In genomic region chr16:22764662-22765302, GRCh38 we compare ENCODE assay signal across 27 cellular contexts. TPM values are rescaled to one million over a fixed set of nuclear protein-coding genes. Genes with fewer than 3 reads are reported as not detected.
A peak's percentile ranks its signal among the peaks of the same experiment; 100 is the strongest.
DNase-seq lines count a peak whose midpoint lies in the region; ATAC-seq and TF ChIP-seq lines count a peak whose summit lies in the region.
"Had no signal": no experiment of that assay in that cellular context is flagged by ENCODE, and none has a peak within 500 bp of the region (broad histone marks: within the 10 kb centered on the region; RNA-seq: fewer than 3 reads in every experiment).

No MANE protein-coding gene starts in this region.

- no peak overlapping the region for H3K4ac ChIP-seq in neuronal stem cell (ENCODE audit: low read length)

- H2BK15ac ChIP-seq in neuronal stem cell (ENCODE audit: low read length) = no peak overlapping the region

- H2AFZ ChIP-seq in neuronal stem cell (ENCODE audit: low read length) = peak overlapping the region; percentile 35

- TF ChIP-seq CTCF in esophagus muscularis mucosa (IDR thresholded peaks at IDR 0.05) (no peak), uterus (IDR thresholded peaks at IDR 0.05) (no peak)

- H3K27ac ChIP-seq in esophagus muscularis mucosa (replicated peaks in 1 of 4) (peak overlapping the region; percentile 28 to 73 (median 60)), neuronal stem cell (replicated peaks; ENCODE audit: low read length) (no peak overlapping the region), uterus (peak overlapping the region; percentile 52 to 56)
- H3K27ac ChIP-seq: 22Rv1, body of pancreas, pancreas, right lobe of liver, suprapubic skin had no signal

- H3K9ac ChIP-seq in neuronal stem cell (ENCODE audit: low read depth, low read length, poor library complexity) = no peak overlapping the region

- TF ChIP-seq POLR2A in esophagus muscularis mucosa (IDR thresholded peaks at IDR 0.05; ENCODE audit: low read depth) (no peak), uterus (IDR thresholded peaks at IDR 0.05) (no peak)

- no peaks in the 10 kb centered on the region for H3K79me1 ChIP-seq in neuronal stem cell (ENCODE audit: low read depth, low read length)

- no peak overlapping the region for H2BK5ac ChIP-seq in neuronal stem cell (ENCODE audit: low read length)

- intact Hi-C loops in esophagus muscularis mucosa (cut with DNase I) = no loop called here
- intact Hi-C loops in uterus (cut with DNase I; ENCODE audit: low total_unique reads) = no loop called here

- no peak overlapping the region for H2BK120ac ChIP-seq in neuronal stem cell (ENCODE audit: low read depth, low read length)

- H3K9me3 ChIP-seq in esophagus muscularis mucosa (no peaks in the 10 kb centered on the region), neuronal stem cell (replicated peaks in 1 of 2; ENCODE audit: control insufficient read depth in 2 of 2, insufficient read depth in 1 of 2, low read depth in 1 of 2, low read length in 2 of 2) (no peaks in the 10 kb centered on the region), uterus (no peaks in the 10 kb centered on the region)
- H3K9me3 ChIP-seq: body of pancreas, pancreas, right lobe of liver, suprapubic skin had no signal

- no peak for ATAC-seq in HG03039 (IDR thresholded peaks at IDR 0.05; ENCODE audit: unreplicated experiment)
- ATAC-seq: activated T-cell treated with anti-CD3 and anti-CD28 coated beads, Interleukin-2, amount 50 U/mL, for 4 hours; body of pancreas; natural killer cell treated with Interleukin-12 subunit alpha and Interleukin-12 subunit beta and Interleukin-15 and Interleukin-18, amount 100 ng/mL, for 72 hours; pancreas; right lobe of liver; stimulated activated memory B cell treated with anti-CD40 and anti-IgM and Interleukin-4, amounts not matched to agents 10 μg/mL and 1 μg/mL and 100 μg/mL, for 72 hours had no signal

- H3K4me3 ChIP-seq in esophagus muscularis mucosa = no peak overlapping the region
- H3K4me3 ChIP-seq in neuronal stem cell (ENCODE audit: low read length in 2 of 2) = no peak overlapping the region
- no peak overlapping the region for H3K4me3 ChIP-seq in uterus
- H3K4me3 ChIP-seq: body of pancreas, pancreas, right lobe of liver, suprapubic skin had no signal

- no peak overlapping the region for H3K14ac ChIP-seq in neuronal stem cell (ENCODE audit: low read length)

- H3K27me3 ChIP-seq in esophagus muscularis mucosa = no peaks in the 10 kb centered on the region
- H3K27me3 ChIP-seq in neuronal stem cell (ENCODE audit: control insufficient read depth in 3 of 3, insufficient read depth in 3 of 3, low read depth in 1 of 3, low read length in 3 of 3) = no peaks in the 10 kb centered on the region
- no peaks in the 10 kb centered on the region for H3K27me3 ChIP-seq in uterus
- H3K27me3 ChIP-seq: body of pancreas, right lobe of liver, suprapubic skin had no signal

- H3K36me3 ChIP-seq in esophagus muscularis mucosa (no peaks in the 10 kb centered on the region), neuronal stem cell (replicated peaks in 1 of 2; ENCODE audit: control insufficient read depth in 2 of 2, insufficient read depth in 2 of 2, low read length in 2 of 2) (no peaks in the 10 kb centered on the region), uterus (no peaks in the 10 kb centered on the region)
- H3K36me3 ChIP-seq: pancreas, right lobe of liver, suprapubic skin had no signal

- no peak overlapping the region for H3K23ac ChIP-seq in neuronal stem cell (ENCODE audit: low read depth, low read length, poor library complexity)

- no peak overlapping the region for H3K18ac ChIP-seq in neuronal stem cell (ENCODE audit: low read length)

- H2BK12ac ChIP-seq in neuronal stem cell (ENCODE audit: low read length) = no peak overlapping the region

- WGBS in esophagus muscularis mucosa = 33% methylated on average over 9 of the region's 9 CpGs
- no CpG with 5 or more reads among the region's 9 CpGs for WGBS in neuronal stem cell (ENCODE audit: extremely low coverage in 2 of 2, insufficient read length in 2 of 2, insufficient replicate concordance in 1 of 2), 2 donors

- H2AK5ac ChIP-seq in neuronal stem cell (ENCODE audit: low read depth, low read length) = no peak overlapping the region

- peak; percentile 16 for DNase-seq in DMS 273 (lab: John Stamatoyannopoulos, UW; ENCODE audit: unreplicated experiment)
- no peak for DNase-seq in DMS 273 treated with DMSO at 0.1 percent for 48 hours (lab: John Stamatoyannopoulos, UW)
- peak; percentile 66 for DNase-seq in esophagus muscularis mucosa (ENCODE audit: extremely low spot score)
- DNase-seq in neuronal stem cell (ENCODE audit: low spot score) = no peak
- no peak for DNase-seq in uterus
- no peak for DNase-seq in activated CD4-positive, CD25-positive, alpha-beta regulatory T cell treated with anti-CD3 and anti-CD28 coated beads, Interleukin-2, amount 50 U/mL, for 72 hours
- no peak for DNase-seq in activated naive CD4-positive, alpha-beta T cell treated with Interleukin-2 at 50 U/mL for 16 hours
- DNase-seq: activated CD4-positive, alpha-beta T cell treated with anti-CD3 and anti-CD28 coated beads for 4 hours; activated gamma-delta T cell treated with Interleukin-2 at 50 U/mL for 16 hours; activated T-cell treated with anti-CD3 and anti-CD28 coated beads, Interleukin-2, amount 50 U/mL, for 4 hours; body of pancreas; CD4-positive, alpha-beta memory T cell; IMR-90; kidney; NCI-H1694; pancreas; right lobe of liver; stimulated activated CD4-positive, alpha-beta T cell treated with anti-CD3 and anti-CD28 coated beads, Interleukin-4, amount 100 ng/mL, for 4 hours had no signal

- no peak overlapping the region for H4K8ac ChIP-seq in neuronal stem cell (ENCODE audit: low read depth, low read length)

- no peak overlapping the region for H4K91ac ChIP-seq in neuronal stem cell (ENCODE audit: low read depth, low read length, poor library complexity)

- no peak for TF ChIP-seq EP300 in esophagus muscularis mucosa (IDR thresholded peaks at IDR 0.05)

- H3K4me2 ChIP-seq in neuronal stem cell (ENCODE audit: insufficient read depth, low read length, poor library complexity, severe bottlenecking) = no peak overlapping the region

- H3K4me1 ChIP-seq in esophagus muscularis mucosa (peaks cover 0 to 31% (median 29%) of the 10 kb centered on the region in 4 donors), neuronal stem cell (ENCODE audit: control insufficient read depth in 2 of 2, insufficient read depth in 1 of 2, low read depth in 1 of 2, low read length in 2 of 2) (peaks cover 0 to 6% of the 10 kb centered on the region in 2 donors), uterus (peaks cover 0 to 14% of the 10 kb centered on the region in 2 donors)
- H3K4me1 ChIP-seq: body of pancreas, pancreas, right lobe of liver, suprapubic skin had no signal

RNA-seq across cellular contexts. Expression of gene HS3ST2, which starts 49.2 kb away (rescaled TPM):
- total RNA-seq in esophagus muscularis mucosa = 1 to 10 TPM in 3 of 4 donors, under 1 TPM in 1; 0.71 to 2.2 (median 1.5) TPM
- 0.03 TPM for polyA plus RNA-seq in neuronal stem cell (2013, experiment 1 of 2)
- 0.01 TPM for polyA plus RNA-seq in neuronal stem cell (2013, experiment 2 of 2)
- total RNA-seq in uterus = 1 to 10 TPM in 1 of 4 donors, not detected in 3; 1.2 TPM
- total RNA-seq: activated T-cell treated with anti-CD3 and anti-CD28 coated beads, Interleukin-2, amount 50 U/mL, for 4 hours; chondrocyte; G401; IMR-90; mononuclear cell; natural killer cell treated with Interleukin-12 subunit alpha and Interleukin-12 subunit beta and Interleukin-15 and Interleukin-18, amount 100 ng/mL, for 72 hours; T-helper 2 cell treated with Interferon-gamma antibody and Interleukin-4, amounts not matched to agents 100 ng/mL and 5 ng/mL, for 36 hours had no signal
- polyA plus RNA-seq: CD4-positive, alpha-beta memory T cell; IMR-90 had no signal

Comparison
In these comparisons a context has a peak if more than half of its experiments do, and no peak if none do; other contexts are left out.
1. DNase-seq: peak in DMS 273 (single experiment) and esophagus muscularis mucosa (single experiment); none in DMS 273 treated with DMSO at 0.1 percent for 48 hours (single experiment), neuronal stem cell (single experiment), uterus (0 of 2), activated CD4-positive, CD25-positive, alpha-beta regulatory T cell treated with anti-CD3 and anti-CD28 coated beads, Interleukin-2, amount 50 U/mL, for 72 hours (single experiment) and activated naive CD4-positive, alpha-beta T cell treated with Interleukin-2 at 50 U/mL for 16 hours (single experiment).